Comparison of ENCODE assay signal across 25 cellular contexts in genomic region chr11:14144905-14145304, GRCh38.
DNase-seq lines count a peak whose midpoint lies in the region; ATAC-seq, FAIRE-seq and TF ChIP-seq lines count a peak whose summit lies in the region.
"Had no signal": no experiment of that assay in that cellular context is flagged by ENCODE, and none has a peak within 500 bp of the region (broad histone marks: within the 10 kb centered on the region; RNA-seq: fewer than 3 reads in every experiment).

No MANE protein-coding gene starts in this region.

- no peak overlapping the region for H3K27ac Mint-ChIP-seq in activated CD4-positive, alpha-beta memory T cell treated with anti-CD3 and anti-CD28 coated beads for 36 hours
- H3K27ac Mint-ChIP-seq in activated CD4-positive, alpha-beta memory T cell treated with anti-CD3 and anti-CD28 coated beads, Interleukin-2, amount 10 ng/mL, durations not matched to agents 7 days and 5 days = no peak overlapping the region
- H3K27ac Mint-ChIP-seq: activated naive CD8-positive, alpha-beta T cell; IgD-negative memory B cell had no signal

- H3K36me3 ChIP-seq in GM12878 (ENCODE audit: control insufficient read depth in 2 of 2, insufficient read depth in 2 of 2, low read length in 1 of 2) = no peaks in the 10 kb centered on the region
- H3K36me3 ChIP-seq: BLaER1 treated with 17β-estradiol and CSF1 and Interleukin-3, amounts not matched to agents 10 nM and 100 nM; MG63; prostate gland; tibial nerve had no signal

- ATAC-seq in GM18867 (IDR thresholded peaks at IDR 0.05; ENCODE audit: unreplicated experiment) (peak; percentile 67), HG02973 (IDR thresholded peaks at IDR 0.05; ENCODE audit: unreplicated experiment) (peak; percentile 71), GM12878 (peak; percentile 57), GM19452 (IDR thresholded peaks at IDR 0.05; ENCODE audit: unreplicated experiment) (no peak), HG03045 (IDR thresholded peaks at IDR 0.05; ENCODE audit: unreplicated experiment) (no peak), HG03280 (IDR thresholded peaks at IDR 0.05; ENCODE audit: unreplicated experiment) (no peak)
- ATAC-seq: HCT116 had no signal

- H3K27ac ChIP-seq in GM12878 (ENCODE audit: control insufficient read depth, insufficient read depth) = no peak overlapping the region
- H3K27ac ChIP-seq: BLaER1 treated with 17β-estradiol and CSF1 and Interleukin-3, amounts not matched to agents 10 nM and 100 nM; hepatocyte; prostate gland; tibial nerve had no signal

- FAIRE-seq in GM12878 (lab: Jason Lieb, UNC) = no peak

- no peak for TF ChIP-seq CTCF in GM12878 (IDR thresholded peaks at IDR 0.05 in 2 of 3, conservative IDR thresholded peaks at IDR 0.05 in 1 of 3; ENCODE audit: control insufficient read depth in 2 of 3, extremely low read depth in 1 of 3, insufficient read depth in 1 of 3, low read depth in 3 of 3, low read length in 3 of 3)

- no peak overlapping the region for H3K4me3 ChIP-seq in GM12878
- H3K4me3 ChIP-seq: BLaER1 treated with 17β-estradiol and CSF1 and Interleukin-3, amounts not matched to agents 10 nM and 100 nM; hepatocyte; MG63; prostate gland; tibial nerve had no signal

- CTCF ChIA-PET in activated CD4-positive, alpha-beta memory T cell treated with anti-CD3 and anti-CD28 coated beads for 36 hours (lab: Charles Lee) = interaction anchor here (1.0 kb wide), 1 partner anchor 188 kb away, joined by 3 read pairs; no protein-coding TSS in a partner anchor
- CTCF ChIA-PET in activated CD4-positive, alpha-beta memory T cell treated with anti-CD3 and anti-CD28 coated beads, Interleukin-2, amount 10 ng/mL, durations not matched to agents 7 days and 5 days (lab: Charles Lee) = no interaction called here
- CTCF ChIA-PET in GM12878 (lab: Yijun Ruan, JAX) = no interaction called here

- no peak overlapping the region for H3K9ac ChIP-seq in GM12878 (ENCODE audit: control insufficient read depth, insufficient read depth, low read length)
- H3K9ac ChIP-seq: BLaER1 treated with 17β-estradiol and CSF1 and Interleukin-3, amounts not matched to agents 10 nM and 100 nM had no signal

- no peaks in the 10 kb centered on the region for H3K27me3 Mint-ChIP-seq in activated CD4-positive, alpha-beta memory T cell treated with anti-CD3 and anti-CD28 coated beads for 36 hours
- peaks cover 3% of the 10 kb centered on the region for H3K27me3 Mint-ChIP-seq in activated CD4-positive, alpha-beta memory T cell treated with anti-CD3 and anti-CD28 coated beads, Interleukin-2, amount 10 ng/mL, durations not matched to agents 7 days and 5 days
- H3K27me3 Mint-ChIP-seq: activated naive CD8-positive, alpha-beta T cell had no signal

- POLR2A ChIA-PET in activated CD4-positive, alpha-beta memory T cell treated with anti-CD3 and anti-CD28 coated beads for 36 hours (lab: Charles Lee) = no interaction called here
- POLR2A ChIA-PET in activated CD4-positive, alpha-beta memory T cell treated with anti-CD3 and anti-CD28 coated beads, Interleukin-2, amount 10 ng/mL, durations not matched to agents 7 days and 5 days (lab: Charles Lee) = no interaction called here
- POLR2A ChIA-PET in GM12878 (lab: Charles Lee) = no interaction called here

- H2AFZ ChIP-seq in GM12878 (ENCODE audit: control insufficient read depth, low read depth, low read length) = no peak overlapping the region
- H2AFZ ChIP-seq: hepatocyte had no signal

- RAD21 ChIA-PET in GM12878 (lab: Charles Lee; ENCODE audit: unreplicated experiment) = no interaction called here

- no peak for TF ChIP-seq RAD21 in GM12878 (IDR thresholded peaks at IDR 0.05; ENCODE audit: insufficient read depth, low read depth, low read length)

- SMC1A ChIA-PET in GM12878 (lab: Charles Lee; ENCODE audit: uncharacterized antibody, unreplicated experiment) = interaction anchor here (1.0 kb wide), 1 partner anchor 75 kb away, joined by 3 read pairs; no protein-coding TSS in a partner anchor

- peaks cover 2% of the 10 kb centered on the region for H3K36me3 Mint-ChIP-seq in activated CD4-positive, alpha-beta memory T cell treated with anti-CD3 and anti-CD28 coated beads for 36 hours
- no peaks in the 10 kb centered on the region for H3K36me3 Mint-ChIP-seq in activated CD4-positive, alpha-beta memory T cell treated with anti-CD3 and anti-CD28 coated beads, Interleukin-2, amount 10 ng/mL, durations not matched to agents 7 days and 5 days (ENCODE audit: low read depth)
- H3K36me3 Mint-ChIP-seq: activated naive CD8-positive, alpha-beta T cell had no signal

- peak; percentile 26 for DNase-seq in activated CD4-positive, alpha-beta memory T cell treated with anti-CD3 and anti-CD28 coated beads for 36 hours
- no peak for DNase-seq in activated CD4-positive, alpha-beta memory T cell treated with anti-CD3 and anti-CD28 coated beads, Interleukin-2, amount 10 ng/mL, durations not matched to agents 7 days and 5 days
- no peak for DNase-seq in GM12878 (ENCODE audit: low read depth, low spot score)
- DNase-seq: ACHN; effector CD4-positive, alpha-beta T cell; erythroblast; foreskin melanocyte; MG63; NCI-H187; NCI-H524 treated with DMSO at 0.1 percent for 48 hours; stimulated activated CD4-positive, alpha-beta T cell treated with anti-CD3 and anti-CD28 coated beads, Interleukin-2, amount 100 ng/mL, for 24 hours; stimulated activated naive CD4-positive, alpha-beta T cell treated with Interleukin-2 at 50 U/mL for 16 hours had no signal

- in situ Hi-C loops in GM12878 (cut with MboI) = no loop called here

- no peak for TF ChIP-seq EP300 in GM12878 (IDR thresholded peaks at IDR 0.05; ENCODE audit: borderline replicate concordance in 1 of 2, control insufficient read depth in 1 of 2, low read depth in 2 of 2, low read length in 2 of 2)

- H3K4me2 ChIP-seq in GM12878 (ENCODE audit: control insufficient read depth, insufficient read depth) = no peak overlapping the region
- H3K4me2 ChIP-seq: BLaER1 treated with 17β-estradiol and CSF1 and Interleukin-3, amounts not matched to agents 10 nM and 100 nM; hepatocyte had no signal

- no peaks in the 10 kb centered on the region for H4K20me1 ChIP-seq in GM12878 (ENCODE audit: control insufficient read depth, insufficient read depth)
- H4K20me1 ChIP-seq: BLaER1 treated with 17β-estradiol and CSF1 and Interleukin-3, amounts not matched to agents 10 nM and 100 nM had no signal

- peaks cover 8% of the 10 kb centered on the region for H3K4me1 Mint-ChIP-seq in activated CD4-positive, alpha-beta memory T cell treated with anti-CD3 and anti-CD28 coated beads for 36 hours (ENCODE audit: low read depth)
- H3K4me1 Mint-ChIP-seq in activated CD4-positive, alpha-beta memory T cell treated with anti-CD3 and anti-CD28 coated beads, Interleukin-2, amount 10 ng/mL, durations not matched to agents 7 days and 5 days = peaks cover 3% of the 10 kb centered on the region
- H3K4me1 Mint-ChIP-seq: IgD-negative memory B cell, neural crest cell had no signal

- 0% methylated on average over 2 of the region's 2 CpGs for WGBS in GM12878 (ENCODE audit: insufficient coverage, insufficient replicate concordance, low lambda C conversion rate, missing lambda C conversion rate)

- intact Hi-C loops in activated CD4-positive, alpha-beta memory T cell treated with anti-CD3 and anti-CD28 coated beads for 36 hours (cut with micrococcal nuclease) = loop anchor here (1.0 to 5.0 kb wide), 2 partner anchors 70 to 102 kb away; no protein-coding TSS in a partner anchor
- intact Hi-C loops in GM12878 (cut with micrococcal nuclease; ENCODE audit: unreplicated experiment) = loop anchor here (5.0 kb wide), 2 partner anchors 188 to 373 kb away; no protein-coding TSS in a partner anchor

- H3K27me3 ChIP-seq in GM12878 (replicated peaks in 1 of 2; ENCODE audit: control insufficient read depth in 2 of 2, insufficient read depth in 2 of 2, low read length in 1 of 2) = no peaks in the 10 kb centered on the region
- H3K27me3 ChIP-seq: BLaER1 treated with 17β-estradiol and CSF1 and Interleukin-3, amounts not matched to agents 10 nM and 100 nM; hepatocyte; MG63; tibial nerve had no signal

- BruUV-seq in GM12878 (replicated peaks; lab: Mats Ljungman, UMichigan) = no TSS peak

- H3K9me3 ChIP-seq in GM12878 (replicated peaks; ENCODE audit: control insufficient read depth, insufficient read depth, low read length) = no peaks in the 10 kb centered on the region
- H3K9me3 ChIP-seq: BLaER1 treated with 17β-estradiol and CSF1 and Interleukin-3, amounts not matched to agents 10 nM and 100 nM; MG63; prostate gland; tibial nerve had no signal

- H3K79me2 ChIP-seq in GM12878 (ENCODE audit: control insufficient read depth, insufficient read depth, low read length) = no peaks in the 10 kb centered on the region
- H3K79me2 ChIP-seq: hepatocyte had no signal

- TF ChIP-seq POLR2A in GM12878 (IDR thresholded peaks at IDR 0.05; ENCODE audit: low read depth, low read length) = no peak

- H3K9me3 Mint-ChIP-seq in activated CD4-positive, alpha-beta memory T cell treated with anti-CD3 and anti-CD28 coated beads for 36 hours = no peaks in the 10 kb centered on the region
- H3K9me3 Mint-ChIP-seq in activated CD4-positive, alpha-beta memory T cell treated with anti-CD3 and anti-CD28 coated beads, Interleukin-2, amount 10 ng/mL, durations not matched to agents 7 days and 5 days = no peaks in the 10 kb centered on the region
- H3K9me3 Mint-ChIP-seq: IgD-negative memory B cell had no signal

- H3K4me1 ChIP-seq in GM12878 (ENCODE audit: control insufficient read depth, insufficient read depth, low read length) = no peaks in the 10 kb centered on the region
- H3K4me1 ChIP-seq: BLaER1 treated with 17β-estradiol and CSF1 and Interleukin-3, amounts not matched to agents 10 nM and 100 nM; prostate gland; tibial nerve had no signal

- H3K4me3 Mint-ChIP-seq in activated CD4-positive, alpha-beta memory T cell treated with anti-CD3 and anti-CD28 coated beads for 36 hours = no peak overlapping the region
- H3K4me3 Mint-ChIP-seq in activated CD4-positive, alpha-beta memory T cell treated with anti-CD3 and anti-CD28 coated beads, Interleukin-2, amount 10 ng/mL, durations not matched to agents 7 days and 5 days = no peak overlapping the region
- H3K4me3 Mint-ChIP-seq: activated naive CD8-positive, alpha-beta T cell; IgD-negative memory B cell; neural crest cell had no signal

TF ChIP-seq in GM12878, 131 proteins besides CTCF, POLR2A, EP300 and RAD21:
- TF ChIP-seq FOS (IDR thresholded peaks at IDR 0.05; ENCODE audit: borderline replicate concordance, extremely low read depth, insufficient read length) (no peak), JUNB (IDR thresholded peaks at IDR 0.05) (0 out of 2 replicates have a peak, but pooled peaks have one; percentile 44), SUZ12 (IDR thresholded peaks at IDR 0.05; ENCODE audit: unreplicated experiment) (no peak)

Comparison
In these comparisons a context has a peak if more than half of its experiments do, and no peak if none do; other contexts are left out.
1. ATAC-seq: peak in GM18867 (single experiment), HG02973 (single experiment) and GM12878 (single experiment); none in GM19452 (single experiment), HG03045 (single experiment) and HG03280 (single experiment).